8 cellular contexts compared by ENCODE assay signal in the genomic region with DNA sequence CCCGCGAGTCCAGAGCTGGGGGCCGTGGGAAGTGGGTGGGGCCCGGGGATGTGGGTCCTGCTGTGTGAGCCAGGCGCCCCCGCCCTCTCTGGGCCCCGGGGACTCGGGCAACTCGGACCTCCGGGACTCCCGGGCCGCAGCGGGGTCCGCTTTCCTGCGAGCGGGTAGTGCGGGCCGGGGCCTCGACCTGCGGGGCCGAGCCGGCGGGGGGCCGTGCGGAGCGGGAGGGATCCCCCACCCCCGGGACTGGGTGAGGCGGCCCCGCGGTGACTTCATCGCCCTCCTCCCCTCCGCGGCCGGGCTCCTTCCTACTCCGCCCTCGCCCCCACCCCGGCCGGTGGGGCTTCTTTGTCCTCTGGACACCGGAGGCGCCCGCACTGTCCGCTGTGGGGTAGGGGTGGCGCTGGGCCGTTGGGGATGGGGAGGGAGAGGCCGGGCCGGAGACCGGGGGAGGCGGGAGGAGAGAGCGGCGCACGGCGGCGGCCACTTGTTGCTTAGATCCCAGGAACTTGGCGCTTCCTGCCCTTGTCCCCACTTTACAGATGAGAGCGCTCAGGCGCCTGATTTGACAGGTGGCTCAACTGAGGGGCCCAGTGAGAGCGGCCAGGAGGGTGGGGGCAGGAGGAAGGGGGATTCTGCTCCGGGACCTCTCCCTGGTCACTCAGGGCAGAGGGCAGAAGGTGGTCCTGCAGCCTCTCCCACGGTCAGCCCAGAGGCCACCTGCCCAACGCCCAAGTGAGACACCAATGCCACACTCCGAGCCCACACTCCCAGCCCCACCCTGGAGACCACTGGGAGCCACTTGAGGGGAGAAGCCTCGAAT. TPM values are rescaled to one million over a fixed set of nuclear protein-coding genes. Genes with fewer than 3 reads are reported as not detected.
A peak's percentile ranks its signal among the peaks of the same experiment; 100 is the strongest.
DNase-seq lines count a peak whose midpoint lies in the region; ATAC-seq and TF ChIP-seq lines count a peak whose summit lies in the region.

No MANE protein-coding gene starts in this region.

- H3K27me3 Mint-ChIP-seq in activated naive CD4-positive, alpha-beta T cell treated with anti-CD3 and anti-CD28 coated beads, Interleukin-2, amount 10 ng/mL, durations not matched to agents 7 days and 5 days: peaks cover 5% of the 10 kb centered on the region

- peak overlapping the region; percentile 74 for H3K27ac ChIP-seq in psoas muscle

- ATAC-seq in GM21528 (IDR thresholded peaks at IDR 0.05; ENCODE audit: low FRiP score, unreplicated experiment) (peak; percentile 10), left cardiac atrium (peak; percentile 55 to 66), psoas muscle (peak; percentile 20 to 39 (median 25))

- DNase-seq in AG09309 (ENCODE audit: low read depth) (no peak), MG63 (peak; percentile 59), left cardiac atrium (peak; percentile 80), psoas muscle (peak; percentile 76 to 82), NCI-H446 (lab: John Stamatoyannopoulos, UW) (no peak), GDM1 (lab: John Stamatoyannopoulos, UW) (no peak)
- DNase-seq in activated naive CD4-positive, alpha-beta T cell treated with anti-CD3 and anti-CD28 coated beads, Interleukin-2, amount 10 ng/mL, durations not matched to agents 7 days and 5 days: peak; percentile 56

- H3K4me3 ChIP-seq in AG09309 (ENCODE audit: control insufficient read depth, low read depth, low read length) (peak overlapping the region; percentile 49), MG63 (peak overlapping the region; percentile 74), psoas muscle (peak overlapping the region; percentile 78)

- H3K9me3 Mint-ChIP-seq in activated naive CD4-positive, alpha-beta T cell treated with anti-CD3 and anti-CD28 coated beads, Interleukin-2, amount 10 ng/mL, durations not matched to agents 7 days and 5 days: peaks cover 8% of the 10 kb centered on the region

- peaks cover 52% of the 10 kb centered on the region for H3K4me1 Mint-ChIP-seq in activated naive CD4-positive, alpha-beta T cell treated with anti-CD3 and anti-CD28 coated beads, Interleukin-2, amount 10 ng/mL, durations not matched to agents 7 days and 5 days

- TF ChIP-seq CTCF in AG09309 (IDR thresholded peaks at IDR 0.05; ENCODE audit: control insufficient read depth, insufficient read depth, low read depth, low read length, missing control alignments) (no peak), psoas muscle (IDR thresholded peaks at IDR 0.05) (no peak)

- H3K9me3 ChIP-seq in MG63: no peaks in the 10 kb centered on the region
- H3K9me3 ChIP-seq in psoas muscle: no peaks in the 10 kb centered on the region

- CTCF ChIA-PET in activated naive CD4-positive, alpha-beta T cell treated with anti-CD3 and anti-CD28 coated beads, Interleukin-2, amount 10 ng/mL, durations not matched to agents 7 days and 5 days (lab: Charles Lee): interaction anchor here (1.1 to 1.8 kb wide), 3 partner anchors 46 to 199 kb away, joined by 3 to 7 read pairs (median 4); partner anchors contain the start of gene DYNC1LI2

- H3K36me3 ChIP-seq in MG63 (peaks cover 13% of the 10 kb centered on the region; the same call in 1 of the 2 replicates), psoas muscle (ENCODE audit: insufficient read depth in 1 of 2, low read depth in 1 of 2) (peaks cover 0 to 6% of the 10 kb centered on the region in 2 donors)

- peak overlapping the region; percentile 77 for H3K27ac Mint-ChIP-seq in activated naive CD4-positive, alpha-beta T cell treated with anti-CD3 and anti-CD28 coated beads, Interleukin-2, amount 10 ng/mL, durations not matched to agents 7 days and 5 days

- 12 to 21% (median 20%) methylated on average over 37 to 62 of the region's 62 CpGs for WGBS in psoas muscle, 3 donors

- H3K27me3 ChIP-seq in MG63 (no peaks in the 10 kb centered on the region), psoas muscle (ENCODE audit: insufficient read depth in 3 of 3, low read length in 2 of 3) (peaks cover 0 to 22% (median 7%) of the 10 kb centered on the region in 3 donors)

- intact Hi-C loops in left cardiac atrium (cut with DNase I): loop anchor here (5.0 to 10.0 kb wide), 2 partner anchors 201 to 267 kb away; no protein-coding TSS in a partner anchor
- intact Hi-C loops in psoas muscle (cut with DNase I): loop anchor here in 1 of 2 donors (10.0 kb wide), 2 partner anchors 121 to 201 kb away; no protein-coding TSS in a partner anchor

- H3K4me3 Mint-ChIP-seq in activated naive CD4-positive, alpha-beta T cell treated with anti-CD3 and anti-CD28 coated beads, Interleukin-2, amount 10 ng/mL, durations not matched to agents 7 days and 5 days: peak overlapping the region; percentile 79

- no peaks in the 10 kb centered on the region for H3K4me1 ChIP-seq in psoas muscle

- H3K36me3 Mint-ChIP-seq in activated naive CD4-positive, alpha-beta T cell treated with anti-CD3 and anti-CD28 coated beads, Interleukin-2, amount 10 ng/mL, durations not matched to agents 7 days and 5 days: peaks cover 34% of the 10 kb centered on the region

RNA-seq across cellular contexts. Expression of gene CMTM3, which starts 0.9 kb away (rescaled TPM):
- 17.3 and 27.6 TPM in 2 replicates for total RNA-seq in MG63 (2014; rRNA removed; shearing (Covaris generic); ENCODE audit: low replicate concordance)
- total RNA-seq in left cardiac atrium (10 to 100 TPM; 18.1 to 18.9 TPM), psoas muscle (1 to 10 TPM; 3.9 to 7.6 (median 5.2) TPM)
- polyA plus RNA-seq in psoas muscle: 1 to 10 TPM; 2.6 to 5.9 (median 3.5) TPM

RNA-seq across cellular contexts. Expression of gene CMTM2, which starts 26.1 kb away (rescaled TPM):
- total RNA-seq in MG63 (2014; rRNA removed; shearing (Covaris generic); ENCODE audit: low replicate concordance): not detected in 2 replicates
- total RNA-seq in left cardiac atrium: under 1 TPM in 1 of 2 donors, not detected in 1; 0.62 TPM
- not detected for total RNA-seq in psoas muscle
- under 1 TPM in 1 of 3 donors, not detected in 2; 0.17 TPM for polyA plus RNA-seq in psoas muscle

RNA-seq across cellular contexts. Expression of gene CMTM1, which starts 39.1 kb away (rescaled TPM):
- 4.1 TPM in 1 of 2 replicates, not detected in the other for total RNA-seq in MG63 (2014; rRNA removed; shearing (Covaris generic); ENCODE audit: low replicate concordance)
- total RNA-seq in left cardiac atrium (1 to 10 TPM; 1.3 to 3.0 TPM), psoas muscle (1 to 10 TPM in 1 of 4 donors, under 1 TPM in 1, not detected in 2; 0.76 to 1.1 TPM)
- polyA plus RNA-seq in psoas muscle: under 1 TPM in 2 of 3 donors, not detected in 1; 0.04 to 0.25 TPM

RNA-seq across cellular contexts. Expression of gene CKLF, which starts 53.0 kb away (rescaled TPM):
- 37.2 and 46.1 TPM in 2 replicates for total RNA-seq in MG63 (2014; rRNA removed; shearing (Covaris generic); ENCODE audit: low replicate concordance)
- 10 to 100 TPM; 15.8 to 22.5 TPM for total RNA-seq in left cardiac atrium
- total RNA-seq in psoas muscle: 1 to 10 TPM; 4.1 to 8.7 (median 6.4) TPM
- polyA plus RNA-seq in psoas muscle: 10 to 100 TPM in 2 of 3 donors, 1 to 10 TPM in 1; 5.4 to 21.1 (median 14.8) TPM

RNA-seq across cellular contexts. Expression of gene TK2, which starts 55.5 kb away (rescaled TPM):
- total RNA-seq in MG63 (2014; rRNA removed; shearing (Covaris generic); ENCODE audit: low replicate concordance): 19.6 and 20.4 TPM in 2 replicates
- total RNA-seq in left cardiac atrium: 10 to 100 TPM; 22.3 to 28.2 TPM
- 10 to 100 TPM; 10.0 to 14.7 (median 12.2) TPM for total RNA-seq in psoas muscle
- polyA plus RNA-seq in psoas muscle: 1 to 10 TPM; 4.0 to 9.2 (median 7.4) TPM

Comparison
In these comparisons a context has a peak if more than half of its experiments do, and no peak if none do; other contexts are left out.
1. DNase-seq: peak in MG63 (single experiment), activated naive CD4-positive, alpha-beta T cell treated with anti-CD3 and anti-CD28 coated beads, Interleukin-2, amount 10 ng/mL, durations not matched to agents 7 days and 5 days (single experiment), left cardiac atrium (single experiment) and psoas muscle (2 of 2); none in AG09309 (single experiment), NCI-H446 (0 of 2) and GDM1 (single experiment).
2. ATAC-seq: peak in every context shown above with its lines; median percentile 60 in left cardiac atrium; 25 in psoas muscle; 10 in GM21528.
3. Peak in every context shown above with its lines, with median percentiles within 50 percentile points of each other: H3K4me3 ChIP-seq.